In genomic region chr2:219297766-219298456, GRCh38 we compare ENCODE assay signal across 12 cellular contexts. TPM values are rescaled to one million over a fixed set of nuclear protein-coding genes. Genes with fewer than 3 reads are reported as not detected.
A peak's percentile ranks its signal among the peaks of the same experiment; 100 is the strongest.
DNase-seq lines count a peak whose midpoint lies in the region; ATAC-seq and TF ChIP-seq lines count a peak whose summit lies in the region.
"Had no signal": no experiment of that assay in that cellular context is flagged by ENCODE, and none has a peak within 500 bp of the region (broad histone marks: within the 10 kb centered on the region; RNA-seq: fewer than 3 reads in every experiment).

No MANE protein-coding gene starts in this region.

- CTCF ChIA-PET in BJ (lab: Yijun Ruan, JAX) = interaction anchor here (0.7 to 20.7 kb wide), 14 partner anchors 16 to 240 kb away, joined by 3 to 403 read pairs (median 4); partner anchors contain the start of genes ANKZF1, ATG9A, CNPPD1 and DNAJB2

- 78 to 79% methylated on average over 14 of the region's 14 CpGs for WGBS in GM23248 (ENCODE audit: low coverage in 1 of 2, low lambda C conversion rate in 2 of 2, missing lambda C conversion rate in 2 of 2), 2 experiments

- no peak for DNase-seq in BJ (ENCODE audit: low read depth)
- DNase-seq in GM23248 = peak; percentile 43
- peak; percentile 17 for DNase-seq in choroid plexus epithelial cell (ENCODE audit: low read depth)
- peak; percentile 83 for DNase-seq in mesenteric fat pad (ENCODE audit: low spot score)
- no peak for DNase-seq in foreskin keratinocyte
- DNase-seq in uterus = no peak

- H3K27ac ChIP-seq in GM23248 (no peak overlapping the region), foreskin keratinocyte (no peak overlapping the region), uterus (no peak overlapping the region)
- H3K27ac ChIP-seq: hepatocyte, neutrophil, thoracic aorta had no signal

- in situ Hi-C loops in GM23248 (cut with MboI) = no loop called here

- H3K79me2 ChIP-seq in GM23248 (ENCODE audit: insufficient read depth) = no peaks in the 10 kb centered on the region
- H3K79me2 ChIP-seq: hepatocyte had no signal

- TF ChIP-seq CTCF in BJ (IDR thresholded peaks at IDR 0.05; ENCODE audit: insufficient read depth, low read depth, low read length) = 0 out of 2 replicates have a peak, but pooled peaks have one; percentile 21
- peak; percentile 45 for TF ChIP-seq CTCF in choroid plexus epithelial cell (conservative IDR thresholded peaks at IDR 0.05; ENCODE audit: low read depth, low read length)
- TF ChIP-seq CTCF in foreskin keratinocyte (conservative IDR thresholded peaks at IDR 0.05) = no peak
- TF ChIP-seq CTCF in uterus (IDR thresholded peaks at IDR 0.05) = no peak

- H3K9me3 ChIP-seq in GM23248 (ENCODE audit: low read depth) (no peaks in the 10 kb centered on the region), uterus (no peaks in the 10 kb centered on the region)
- H3K9me3 ChIP-seq: neutrophil, thoracic aorta had no signal

- H3K4me3 ChIP-seq in BJ (ENCODE audit: low read depth, low read length) = no peak overlapping the region
- no peak overlapping the region for H3K4me3 ChIP-seq in GM23248
- no peak overlapping the region for H3K4me3 ChIP-seq in choroid plexus epithelial cell (ENCODE audit: low read depth, low read length)
- H3K4me3 ChIP-seq in uterus = no peak overlapping the region
- H3K4me3 ChIP-seq: hepatocyte, thoracic aorta had no signal

- ATAC-seq in foreskin keratinocyte = no peak
- ATAC-seq in HG02973 (IDR thresholded peaks at IDR 0.05; ENCODE audit: unreplicated experiment) = no peak

- TF ChIP-seq POLR2A in uterus (IDR thresholded peaks at IDR 0.05) = no peak

- no peaks in the 10 kb centered on the region for H3F3A ChIP-seq in GM23248 (ENCODE audit: insufficient read depth)

- intact Hi-C loops in uterus (cut with DNase I; ENCODE audit: low total_unique reads) = loop anchor here (5.0 kb wide), 1 partner anchor 136 kb away; the partner anchor contains the start of gene NHEJ1

- POLR2A ChIA-PET in BJ (lab: Charles Lee) = no interaction called here

- no peak overlapping the region for H3K4me2 ChIP-seq in GM23248 (ENCODE audit: unreplicated experiment)

- no peak overlapping the region for H2AFZ ChIP-seq in GM23248
- H2AFZ ChIP-seq: hepatocyte had no signal

- peaks cover 14% of the 10 kb centered on the region for H3K27me3 ChIP-seq in BJ (ENCODE audit: control insufficient read depth, insufficient read depth, low read length)
- no peaks in the 10 kb centered on the region for H3K27me3 ChIP-seq in GM23248 (replicated peaks; ENCODE audit: insufficient read depth)
- H3K27me3 ChIP-seq in foreskin keratinocyte = peaks cover 39% of the 10 kb centered on the region
- no peaks in the 10 kb centered on the region for H3K27me3 ChIP-seq in uterus

- H3K9ac ChIP-seq in GM23248 = no peak overlapping the region

- no peaks in the 10 kb centered on the region for H3K9me2 ChIP-seq in GM23248 (ENCODE audit: insufficient read depth)

- H3K36me3 ChIP-seq in BJ (ENCODE audit: control insufficient read depth, insufficient read depth, low read length) = no peaks in the 10 kb centered on the region
- H3K36me3 ChIP-seq in GM23248 (ENCODE audit: low read depth) = no peaks in the 10 kb centered on the region
- H3K36me3 ChIP-seq in uterus = no peaks in the 10 kb centered on the region
- H3K36me3 ChIP-seq: neutrophil, thoracic aorta had no signal

- H3K4me1 ChIP-seq in GM23248 (ENCODE audit: insufficient read depth) (no peaks in the 10 kb centered on the region), foreskin keratinocyte (no peaks in the 10 kb centered on the region), uterus (no peaks in the 10 kb centered on the region)

- no peaks in the 10 kb centered on the region for H4K20me1 ChIP-seq in GM23248 (ENCODE audit: insufficient read depth)

RNA-seq across cellular contexts. Expression of gene PTPRN, which starts 11.3 kb away (rescaled TPM):
- polyA plus RNA-seq in BJ (2011; rRNA removed) (3.2 and 7.0 TPM in 2 replicates), GM23248 (2016; fragmentation: Nextera tagmentation; extraction: Ambion mirVana) (29.2 and 30.5 TPM in 2 replicates), foreskin keratinocyte (not detected in 2 replicates)
- polyA minus RNA-seq in BJ (2011; rRNA and poly(A)+ RNA removed) = 1.9 and 5.6 TPM in 2 replicates
- total RNA-seq in GM23248 (2014; rRNA removed; shearing (Covaris generic)) = 50.5 and 54.1 TPM in 2 replicates
- total RNA-seq in mesenteric fat pad (not detected), foreskin keratinocyte (not detected in 2 replicates), uterus (under 1 TPM in 2 of 4 donors, not detected in 2; 0.21 to 0.55 TPM)
- total RNA-seq: kidney, thoracic aorta had no signal
- polyA plus RNA-seq: CD14-positive monocyte had no signal

RNA-seq across cellular contexts. Expression of gene DNAJB2, which starts 18.7 kb away (rescaled TPM):
- polyA plus RNA-seq in BJ (2011; rRNA removed) = 45.0 and 57.3 TPM in 2 replicates
- 35.2 and 54.1 TPM in 2 replicates for polyA minus RNA-seq in BJ (2011; rRNA and poly(A)+ RNA removed)
- 50.5 and 53.7 TPM in 2 replicates for total RNA-seq in GM23248 (2014; rRNA removed; shearing (Covaris generic))
- polyA plus RNA-seq in GM23248 (2016; fragmentation: Nextera tagmentation; extraction: Ambion mirVana) = 11.1 and 12.6 TPM in 2 replicates
- 67.5 TPM for total RNA-seq in mesenteric fat pad
- total RNA-seq in foreskin keratinocyte = 27.9 and 39.2 TPM in 2 replicates
- polyA plus RNA-seq in foreskin keratinocyte = 32.3 and 48.7 TPM in 2 replicates
- total RNA-seq in uterus = 10 to 100 TPM; 32.1 to 92.1 (median 69.1) TPM

RNA-seq across cellular contexts. Expression of gene RESP18, which starts 34.6 kb away (rescaled TPM):
- not detected in 2 replicates for polyA plus RNA-seq in BJ (2011; rRNA removed)
- polyA minus RNA-seq in BJ (2011; rRNA and poly(A)+ RNA removed) = not detected in 2 replicates
- total RNA-seq in GM23248 (2014; rRNA removed; shearing (Covaris generic)) = not detected in 2 replicates
- polyA plus RNA-seq in GM23248 (2016; fragmentation: Nextera tagmentation; extraction: Ambion mirVana) = not detected in 2 replicates
- not detected for total RNA-seq in mesenteric fat pad
- total RNA-seq in foreskin keratinocyte = not detected in 2 replicates
- not detected in 2 replicates for polyA plus RNA-seq in foreskin keratinocyte
- not detected for total RNA-seq in uterus
- total RNA-seq: hepatocyte, kidney, thoracic aorta had no signal
- polyA plus RNA-seq: CD14-positive monocyte, hepatocyte had no signal

RNA-seq across cellular contexts. Expression of gene TUBA4A, which starts 44.2 kb away (rescaled TPM):
- polyA plus RNA-seq in BJ (2011; rRNA removed) = 16.8 and 23.0 TPM in 2 replicates
- 3.8 and 7.0 TPM in 2 replicates for polyA minus RNA-seq in BJ (2011; rRNA and poly(A)+ RNA removed)
- total RNA-seq in GM23248 (2014; rRNA removed; shearing (Covaris generic)) = 14.3 and 27.1 TPM in 2 replicates
- polyA plus RNA-seq in GM23248 (2016; fragmentation: Nextera tagmentation; extraction: Ambion mirVana) = 14.5 and 15.5 TPM in 2 replicates
- total RNA-seq in mesenteric fat pad = 21.7 TPM
- total RNA-seq in foreskin keratinocyte = 271 and 318 TPM in 2 replicates
- 451 and 562 TPM in 2 replicates for polyA plus RNA-seq in foreskin keratinocyte
- 10 to 100 TPM in 2 of 4 donors, 1 to 10 TPM in 2; 3.7 to 32.3 (median 7.3) TPM for total RNA-seq in uterus

RNA-seq across cellular contexts. Expression of gene TUBA4B, which starts 44.9 kb away (rescaled TPM):
- not detected in 2 replicates for polyA plus RNA-seq in BJ (2011; rRNA removed)
- polyA minus RNA-seq in BJ (2011; rRNA and poly(A)+ RNA removed) = not detected in 2 replicates
- total RNA-seq in GM23248 (2014; rRNA removed; shearing (Covaris generic)) = not detected in 2 replicates
- polyA plus RNA-seq in GM23248 (2016; fragmentation: Nextera tagmentation; extraction: Ambion mirVana) = not detected in 2 replicates
- total RNA-seq in mesenteric fat pad = not detected
- not detected in 2 replicates for total RNA-seq in foreskin keratinocyte
- polyA plus RNA-seq in foreskin keratinocyte = 0.07 TPM in 1 of 2 replicates, not detected in the other
- under 1 TPM in 2 of 4 donors, not detected in 2; 0.43 to 0.83 TPM for total RNA-seq in uterus
- total RNA-seq: thoracic aorta had no signal
- polyA plus RNA-seq: CD14-positive monocyte, hepatocyte had no signal

Comparison
In these comparisons a context has a peak if more than half of its experiments do, and no peak if none do; other contexts are left out.
1. DNase-seq: peak in GM23248 (single experiment), choroid plexus epithelial cell (single experiment) and mesenteric fat pad (single experiment); none in BJ (single experiment), foreskin keratinocyte (0 of 2) and uterus (0 of 2).
2. CTCF ChIP-seq: peak in BJ (single experiment) and choroid plexus epithelial cell (single experiment); none in foreskin keratinocyte (single experiment) and uterus (0 of 4).
3. RNA of gene PTPRN, which starts 11.3 kb away (total RNA-seq): 50.5 to 54.1 TPM in GM23248; 0.21 to 0.55 TPM in uterus, not detected in mesenteric fat pad (single experiment) and not detected in foreskin keratinocyte; every median in the first group is over 10 times any median in the second.